In genomic region chr16:66983033-66983432, GRCh38 we compare ENCODE assay signal across 19 cellular contexts. TPM values are rescaled to one million over a fixed set of nuclear protein-coding genes. Genes with fewer than 3 reads are reported as not detected.
DNase-seq lines count a peak whose midpoint lies in the region; ATAC-seq and TF ChIP-seq lines count a peak whose summit lies in the region.
"Had no signal": no experiment of that assay in that cellular context is flagged by ENCODE, and none has a peak within 500 bp of the region (broad histone marks: within the 10 kb centered on the region; RNA-seq: fewer than 3 reads in every experiment).

No MANE protein-coding gene starts in this region.

- H3K36me3 Mint-ChIP-seq in activated CD8-positive, alpha-beta memory T cell treated with anti-CD3 and anti-CD28 coated beads, Interleukin-2, amount 10 ng/mL, durations not matched to agents 7 days and 5 days: peaks cover 14% of the 10 kb centered on the region
- H3K36me3 Mint-ChIP-seq in activated CD8-positive, alpha-beta T cell treated with anti-CD3 and anti-CD28 coated beads for 36 hours (ENCODE audit: low read depth): peaks cover 8% of the 10 kb centered on the region
- H3K36me3 Mint-ChIP-seq in activated naive CD8-positive, alpha-beta T cell treated with anti-CD3 and anti-CD28 coated beads, Interleukin-2, amount 10 ng/mL, durations not matched to agents 7 days and 5 days: peaks cover 9% of the 10 kb centered on the region
- H3K36me3 Mint-ChIP-seq in Calu3 (ENCODE audit: insufficient read depth, unreplicated experiment): no peaks in the 10 kb centered on the region
- H3K36me3 Mint-ChIP-seq: CD8-positive, alpha-beta memory T cell had no signal

- intact Hi-C loops in activated CD8-positive, alpha-beta T cell treated with anti-CD3 and anti-CD28 coated beads for 36 hours (cut with micrococcal nuclease): loop anchor here (5.0 kb wide), 1 partner anchor 34 kb away; no protein-coding TSS in a partner anchor
- intact Hi-C loops in Calu3 (cut with micrococcal nuclease; ENCODE audit: unreplicated experiment): no loop called here

- no peak overlapping the region for H3K4me3 Mint-ChIP-seq in activated CD8-positive, alpha-beta memory T cell treated with anti-CD3 and anti-CD28 coated beads, Interleukin-2, amount 10 ng/mL, durations not matched to agents 7 days and 5 days
- no peak overlapping the region for H3K4me3 Mint-ChIP-seq in activated CD8-positive, alpha-beta T cell treated with anti-CD3 and anti-CD28 coated beads for 36 hours
- no peak overlapping the region for H3K4me3 Mint-ChIP-seq in activated naive CD8-positive, alpha-beta T cell treated with anti-CD3 and anti-CD28 coated beads, Interleukin-2, amount 10 ng/mL, durations not matched to agents 7 days and 5 days
- H3K4me3 Mint-ChIP-seq in Calu3 (ENCODE audit: low read depth, unreplicated experiment): no peak overlapping the region
- H3K4me3 Mint-ChIP-seq: CD8-positive, alpha-beta memory T cell; GM23338 had no signal

- no peaks in the 10 kb centered on the region for H3K9me3 Mint-ChIP-seq in activated CD8-positive, alpha-beta memory T cell treated with anti-CD3 and anti-CD28 coated beads, Interleukin-2, amount 10 ng/mL, durations not matched to agents 7 days and 5 days (ENCODE audit: low read depth)
- no peaks in the 10 kb centered on the region for H3K9me3 Mint-ChIP-seq in activated CD8-positive, alpha-beta T cell treated with anti-CD3 and anti-CD28 coated beads for 36 hours
- H3K9me3 Mint-ChIP-seq in activated naive CD8-positive, alpha-beta T cell treated with anti-CD3 and anti-CD28 coated beads, Interleukin-2, amount 10 ng/mL, durations not matched to agents 7 days and 5 days: peaks cover 1% of the 10 kb centered on the region
- no peaks in the 10 kb centered on the region for H3K9me3 Mint-ChIP-seq in Calu3 (ENCODE audit: low read depth, unreplicated experiment)
- H3K9me3 Mint-ChIP-seq: CD8-positive, alpha-beta memory T cell; GM23338 had no signal

- TF ChIP-seq CTCF in activated CD8-positive, alpha-beta T cell treated with anti-CD3 and anti-CD28 coated beads for 36 hours (IDR thresholded peaks at IDR 0.05): no peak
- TF ChIP-seq CTCF in Calu3 (IDR thresholded peaks at IDR 0.05; ENCODE audit: unreplicated experiment): no peak

- H3K27me3 Mint-ChIP-seq in activated CD8-positive, alpha-beta memory T cell treated with anti-CD3 and anti-CD28 coated beads, Interleukin-2, amount 10 ng/mL, durations not matched to agents 7 days and 5 days: no peaks in the 10 kb centered on the region
- no peaks in the 10 kb centered on the region for H3K27me3 Mint-ChIP-seq in activated CD8-positive, alpha-beta T cell treated with anti-CD3 and anti-CD28 coated beads for 36 hours
- no peaks in the 10 kb centered on the region for H3K27me3 Mint-ChIP-seq in activated naive CD8-positive, alpha-beta T cell treated with anti-CD3 and anti-CD28 coated beads, Interleukin-2, amount 10 ng/mL, durations not matched to agents 7 days and 5 days
- H3K27me3 Mint-ChIP-seq in Calu3 (ENCODE audit: unreplicated experiment): no peaks in the 10 kb centered on the region
- H3K27me3 Mint-ChIP-seq: CD8-positive, alpha-beta memory T cell had no signal

- CTCF ChIA-PET in activated CD8-positive, alpha-beta memory T cell treated with anti-CD3 and anti-CD28 coated beads, Interleukin-2, amount 10 ng/mL, durations not matched to agents 7 days and 5 days (lab: Charles Lee): interaction anchor here (1.2 to 4.7 kb wide), 11 partner anchors 8 to 202 kb away, joined by 3 to 34 read pairs (median 5); partner anchors contain the start of genes CES3, FBXL8 and TRADD
- CTCF ChIA-PET in activated CD8-positive, alpha-beta T cell treated with anti-CD3 and anti-CD28 coated beads for 36 hours (lab: Charles Lee): interaction anchor here (1.1 to 4.6 kb wide), 13 partner anchors 8 to 202 kb away, joined by 3 to 30 read pairs (median 6); partner anchors contain the start of gene CES3
- CTCF ChIA-PET in Calu3 (lab: Charles Lee): no interaction called here

- peaks cover 72% of the 10 kb centered on the region for H3K4me1 Mint-ChIP-seq in activated CD8-positive, alpha-beta memory T cell treated with anti-CD3 and anti-CD28 coated beads, Interleukin-2, amount 10 ng/mL, durations not matched to agents 7 days and 5 days
- peaks cover 59% of the 10 kb centered on the region for H3K4me1 Mint-ChIP-seq in activated CD8-positive, alpha-beta T cell treated with anti-CD3 and anti-CD28 coated beads for 36 hours (ENCODE audit: low read depth)
- H3K4me1 Mint-ChIP-seq in activated naive CD8-positive, alpha-beta T cell treated with anti-CD3 and anti-CD28 coated beads, Interleukin-2, amount 10 ng/mL, durations not matched to agents 7 days and 5 days: peaks cover 64% of the 10 kb centered on the region
- no peaks in the 10 kb centered on the region for H3K4me1 Mint-ChIP-seq in Calu3 (ENCODE audit: low read depth, unreplicated experiment)
- H3K4me1 Mint-ChIP-seq: GM23338 had no signal

- POLR2A ChIA-PET in activated CD8-positive, alpha-beta T cell treated with anti-CD3 and anti-CD28 coated beads for 36 hours (lab: Charles Lee): interaction anchor here (0.7 to 1.9 kb wide), 6 partner anchors 16 to 103 kb away, joined by 3 to 7 read pairs (median 4); partner anchors contain the start of gene PDP2
- POLR2A ChIA-PET in activated naive CD8-positive, alpha-beta T cell treated with anti-CD3 and anti-CD28 coated beads, Interleukin-2, amount 10 ng/mL, durations not matched to agents 7 days and 5 days (lab: Charles Lee): interaction anchor here (0.6 to 4.2 kb wide), 7 partner anchors 9 to 209 kb away, joined by 3 to 86 read pairs (median 3); partner anchors contain the start of gene E2F4

- ATAC-seq in activated CD8-positive, alpha-beta memory T cell treated with anti-CD3 and anti-CD28 coated beads, Interleukin-2, amount 10 ng/mL, durations not matched to agents 7 days and 5 days: no peak
- no peak for ATAC-seq in activated CD8-positive, alpha-beta T cell treated with anti-CD3 and anti-CD28 coated beads for 36 hours
- ATAC-seq in activated naive CD8-positive, alpha-beta T cell treated with anti-CD3 and anti-CD28 coated beads, Interleukin-2, amount 10 ng/mL, durations not matched to agents 7 days and 5 days (ENCODE audit: low read depth): no peak
- ATAC-seq: A549, GM23338, HCT116 had no signal

- no peak for DNase-seq in activated CD8-positive, alpha-beta memory T cell treated with anti-CD3 and anti-CD28 coated beads, Interleukin-2, amount 10 ng/mL, durations not matched to agents 7 days and 5 days
- no peak for DNase-seq in activated CD8-positive, alpha-beta memory T cell treated with anti-CD3 and anti-CD28 coated beads, Interleukin-2, amount 50 U/mL, for 48 hours
- no peak for DNase-seq in activated CD8-positive, alpha-beta T cell treated with anti-CD3 and anti-CD28 coated beads for 36 hours
- no peak for DNase-seq in activated naive CD8-positive, alpha-beta T cell treated with anti-CD3 and anti-CD28 coated beads, Interleukin-2, amount 10 ng/mL, durations not matched to agents 7 days and 5 days
- DNase-seq in Calu3 (no peak), NCI-H82 (lab: John Stamatoyannopoulos, UW) (no peak)
- DNase-seq: CD8-positive, alpha-beta memory T cell; GDM1; IMR-90; Kasumi-1; MM.1S; NCI-H1092 treated with DMSO at 0.1 percent for 48 hours; NCI-H2081 treated with DMSO at 0.1 percent for 48 hours; NCI-H510A treated with DMSO at 0.1 percent for 48 hours; PC-9 had no signal

- BruUV-seq in Calu3 (replicated peaks; lab: Mats Ljungman, UMichigan): no TSS peak

- H3K27ac Mint-ChIP-seq in activated CD8-positive, alpha-beta memory T cell treated with anti-CD3 and anti-CD28 coated beads, Interleukin-2, amount 10 ng/mL, durations not matched to agents 7 days and 5 days: peak overlapping the region; percentile 94
- peak overlapping the region; percentile 99 for H3K27ac Mint-ChIP-seq in activated CD8-positive, alpha-beta T cell treated with anti-CD3 and anti-CD28 coated beads for 36 hours
- peak overlapping the region; percentile 97 for H3K27ac Mint-ChIP-seq in activated naive CD8-positive, alpha-beta T cell treated with anti-CD3 and anti-CD28 coated beads, Interleukin-2, amount 10 ng/mL, durations not matched to agents 7 days and 5 days
- no peak overlapping the region for H3K27ac Mint-ChIP-seq in Calu3 (ENCODE audit: unreplicated experiment)
- H3K27ac Mint-ChIP-seq: GM23338 had no signal

RNA-seq across cellular contexts. Expression of gene CES4A, which starts 5.4 kb away (rescaled TPM):
- total RNA-seq in activated CD8-positive, alpha-beta memory T cell treated with anti-CD3 and anti-CD28 coated beads, Interleukin-2, amount 10 ng/mL, durations not matched to agents 7 days and 5 days: 10 to 100 TPM in 1 of 2 experiments, 1 to 10 TPM in 1; 8.1 to 11.7 TPM
- 1 to 10 TPM; 4.5 to 5.9 TPM for total RNA-seq in activated CD8-positive, alpha-beta T cell treated with anti-CD3 and anti-CD28 coated beads for 36 hours
- total RNA-seq in activated naive CD8-positive, alpha-beta T cell treated with anti-CD3 and anti-CD28 coated beads, Interleukin-2, amount 10 ng/mL, durations not matched to agents 7 days and 5 days: 10 to 100 TPM; 16.2 to 17.5 TPM
- total RNA-seq in Calu3 (2022): not detected in 2 replicates
- total RNA-seq: HT1080 had no signal

RNA-seq across cellular contexts. Expression of gene CES3, which starts 22.0 kb away (rescaled TPM):
- 1 to 10 TPM; 2.3 to 4.5 TPM for total RNA-seq in activated CD8-positive, alpha-beta memory T cell treated with anti-CD3 and anti-CD28 coated beads, Interleukin-2, amount 10 ng/mL, durations not matched to agents 7 days and 5 days
- 1 to 10 TPM; 2.1 to 2.9 TPM for total RNA-seq in activated CD8-positive, alpha-beta T cell treated with anti-CD3 and anti-CD28 coated beads for 36 hours
- 1 to 10 TPM; 4.8 to 8.3 TPM for total RNA-seq in activated naive CD8-positive, alpha-beta T cell treated with anti-CD3 and anti-CD28 coated beads, Interleukin-2, amount 10 ng/mL, durations not matched to agents 7 days and 5 days
- total RNA-seq in Calu3 (2022): 0.64 and 2.5 TPM in 2 replicates
- total RNA-seq: IMR-90 had no signal

RNA-seq across cellular contexts. Expression of gene CBFB, which starts 45.9 kb away (rescaled TPM):
- total RNA-seq in activated CD8-positive, alpha-beta memory T cell treated with anti-CD3 and anti-CD28 coated beads, Interleukin-2, amount 10 ng/mL, durations not matched to agents 7 days and 5 days: 100 to 1,000 TPM; 180 to 196 TPM
- total RNA-seq in activated CD8-positive, alpha-beta T cell treated with anti-CD3 and anti-CD28 coated beads for 36 hours: 100 to 1,000 TPM; 111 to 114 TPM
- total RNA-seq in activated naive CD8-positive, alpha-beta T cell treated with anti-CD3 and anti-CD28 coated beads, Interleukin-2, amount 10 ng/mL, durations not matched to agents 7 days and 5 days: 100 to 1,000 TPM; 193 to 198 TPM
- 116 and 131 TPM in 2 replicates for total RNA-seq in Calu3 (2022)

RNA-seq across cellular contexts. Expression of gene CES2, which starts 47.7 kb away (rescaled TPM):
- 10 to 100 TPM; 34.1 to 35.5 TPM for total RNA-seq in activated CD8-positive, alpha-beta memory T cell treated with anti-CD3 and anti-CD28 coated beads, Interleukin-2, amount 10 ng/mL, durations not matched to agents 7 days and 5 days
- 10 to 100 TPM; 24.7 to 24.9 TPM for total RNA-seq in activated CD8-positive, alpha-beta T cell treated with anti-CD3 and anti-CD28 coated beads for 36 hours
- 10 to 100 TPM; 45.4 to 46.4 TPM for total RNA-seq in activated naive CD8-positive, alpha-beta T cell treated with anti-CD3 and anti-CD28 coated beads, Interleukin-2, amount 10 ng/mL, durations not matched to agents 7 days and 5 days
- total RNA-seq in Calu3 (2022): 58.7 and 61.1 TPM in 2 replicates

RNA-seq across cellular contexts. Expression of gene CIAO2B, which starts 48.8 kb away (rescaled TPM):
- 100 to 1,000 TPM; 124 to 131 TPM for total RNA-seq in activated CD8-positive, alpha-beta memory T cell treated with anti-CD3 and anti-CD28 coated beads, Interleukin-2, amount 10 ng/mL, durations not matched to agents 7 days and 5 days
- 100 to 1,000 TPM; 150 to 162 TPM for total RNA-seq in activated CD8-positive, alpha-beta T cell treated with anti-CD3 and anti-CD28 coated beads for 36 hours
- 100 to 1,000 TPM in 1 of 2 experiments, 10 to 100 TPM in 1; 98.0 to 106 TPM for total RNA-seq in activated naive CD8-positive, alpha-beta T cell treated with anti-CD3 and anti-CD28 coated beads, Interleukin-2, amount 10 ng/mL, durations not matched to agents 7 days and 5 days
- 121 and 126 TPM in 2 replicates for total RNA-seq in Calu3 (2022)
